1 cellular context compared by ENCODE assay signal in the genomic region with DNA sequence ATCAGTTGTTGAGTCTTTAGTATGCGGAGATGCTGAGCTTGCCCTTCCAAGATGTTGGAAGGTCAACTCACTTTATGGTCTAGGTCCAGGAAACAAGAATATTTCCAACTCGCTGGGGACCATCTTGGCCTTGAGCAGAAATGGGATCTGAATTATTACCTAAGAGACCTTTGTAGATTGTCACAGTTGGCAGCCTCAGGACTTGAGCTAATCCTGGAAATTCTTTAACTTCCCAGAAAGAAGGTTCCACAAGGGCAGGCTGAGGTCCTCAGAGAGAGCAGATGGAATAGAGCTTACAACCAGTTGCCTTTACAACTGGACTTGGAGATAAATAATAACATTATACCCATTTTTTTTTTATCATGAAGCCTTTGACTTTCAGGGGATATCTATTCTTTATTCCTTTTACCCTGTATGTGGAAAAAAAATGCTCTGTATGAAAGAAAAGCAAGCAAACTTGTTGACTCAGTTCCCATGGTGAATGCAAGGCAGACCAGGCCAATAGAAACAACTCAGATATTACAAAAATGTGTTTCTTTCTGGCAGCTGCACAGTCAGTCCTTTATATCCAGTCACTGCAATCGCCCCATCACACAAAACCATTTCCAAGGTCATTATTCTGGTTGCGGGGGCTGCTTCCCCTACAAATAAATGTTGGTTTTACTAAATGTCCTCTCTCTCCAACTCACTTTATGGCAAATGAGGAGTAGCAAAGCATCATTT.
TF ChIP-seq lines count a peak whose summit lies in the region.

No MANE protein-coding gene starts in this region.

TF ChIP-seq in WTC11, 78 proteins besides CTCF, POLR2A, EP300 and RAD21 (continued from another document):
- TF ChIP-seq ATF1 (CRISPR knock-in tag; IDR thresholded peaks at IDR 0.05), result no peak
